ENCODE assay signal across 31 cellular contexts in the genomic region with DNA sequence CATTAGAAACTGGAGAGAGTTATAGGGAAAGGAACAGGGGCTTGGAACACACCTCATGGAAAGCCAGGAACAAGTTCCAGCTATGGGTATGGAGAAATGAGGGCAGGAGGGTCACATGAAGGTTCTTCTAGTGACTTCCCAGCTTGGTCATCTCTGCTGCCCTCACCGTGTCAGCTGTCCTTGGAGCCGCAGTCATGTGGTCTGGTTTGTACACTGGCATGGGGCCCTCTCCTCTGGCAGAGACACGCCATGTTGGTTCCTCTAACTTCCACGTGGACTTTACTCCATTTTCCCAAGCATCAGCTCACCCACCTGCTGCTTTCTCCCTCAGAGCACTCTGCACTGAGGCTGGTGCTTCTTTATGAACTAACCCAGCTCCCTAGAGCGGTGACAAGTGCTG. TPM values are rescaled to one million over a fixed set of nuclear protein-coding genes. Genes with fewer than 3 reads are reported as not detected.
"Had no signal": no experiment of that assay in that cellular context is flagged by ENCODE, and none has a peak within 500 bp of the region (broad histone marks: within the 10 kb centered on the region; RNA-seq: fewer than 3 reads in every experiment).

No MANE protein-coding gene starts in this region.

- FAIRE-seq: TTC549 had no signal

- DNase-seq: activated B cell treated with CpG ODN at 0.5 μM for 24 hours; activated CD4-positive, alpha-beta T cell treated with anti-CD3 and anti-CD28 coated beads for 1 hour; activated CD4-positive, alpha-beta T cell treated with anti-CD3 and anti-CD28 coated beads, Interleukin-2, amount 10 ng/mL, durations not matched to agents 24 days and 14 days; activated CD4-positive, alpha-beta T cell treated with anti-CD3 and anti-CD28 coated beads, Interleukin-2, amount 50 U/mL, for 48 hours; activated CD8-positive, alpha-beta memory T cell treated with anti-CD3 and anti-CD28 coated beads for 24 hours; activated naive CD4-positive, alpha-beta T cell treated with anti-CD3 and anti-CD28 coated beads, Interleukin-2, amount 50 U/mL, for 16 hours; activated naive CD8-positive, alpha-beta T cell treated with anti-CD3 and anti-CD28 coated beads, Interleukin-2, amount 10 ng/mL, durations not matched to agents 7 days and 5 days; activated T-cell treated with anti-CD3 and anti-CD28 coated beads for 4 hours; activated T-cell treated with anti-CD3 and anti-CD28 coated beads, Interleukin-2, amount 50 U/mL, for 48 hours; aorta; MG63; MV-4-11; NCI-H1092 treated with DMSO at 0.1 percent for 48 hours; NCI-H1417 treated with DMSO at 0.1 percent for 48 hours; NCI-H1694; NCI-H2029; NCI-H2107; NCI-H2171 treated with DMSO at 0.1 percent for 48 hours; NCI-H345; NCI-H510A; NCI-H526 treated with DMSO at 0.1 percent for 48 hours; NK-92 treated with Interleukin-12 subunit alpha and Interleukin-12 subunit beta, amount 100 ng/mL, for 24 hours; RPMI8226; T-cell; T-helper 2 cell; T1000 had no signal

- H3K27ac ChIP-seq: SK-N-MC had no signal

- ATAC-seq: Panc1, Right ventricle myocardium inferior, T-cell had no signal

- H3K27me3 ChIP-seq: MG63 had no signal

- H3K4me3 ChIP-seq: MG63, SK-N-MC had no signal

- H3K9me3 ChIP-seq: MG63 had no signal

RNA-seq across cellular contexts. Expression of gene HBZ, which starts 48.1 kb away (rescaled TPM):
- total RNA-seq: activated B cell treated with CpG ODN at 0.5 μM for 24 hours; activated CD4-positive, alpha-beta T cell treated with anti-CD3 and anti-CD28 coated beads, Interleukin-2, amount 10 ng/mL, durations not matched to agents 24 days and 14 days; activated naive CD8-positive, alpha-beta T cell treated with anti-CD3 and anti-CD28 coated beads, Interleukin-2, amount 10 ng/mL, durations not matched to agents 7 days and 5 days; activated T-helper 2 cell treated with anti-CD3 and anti-CD28 coated beads, Interferon-gamma antibody, Interleukin-2, Interleukin-4, amounts not matched to agents 10 μg/mL and 5 μg/mL and 100 μg/mL, durations not matched to agents 14 hours and 24 hours and 36 hours; aorta; Right ventricle myocardium inferior had no signal
- polyA plus RNA-seq: aorta had no signal
